In the genomic region with DNA sequence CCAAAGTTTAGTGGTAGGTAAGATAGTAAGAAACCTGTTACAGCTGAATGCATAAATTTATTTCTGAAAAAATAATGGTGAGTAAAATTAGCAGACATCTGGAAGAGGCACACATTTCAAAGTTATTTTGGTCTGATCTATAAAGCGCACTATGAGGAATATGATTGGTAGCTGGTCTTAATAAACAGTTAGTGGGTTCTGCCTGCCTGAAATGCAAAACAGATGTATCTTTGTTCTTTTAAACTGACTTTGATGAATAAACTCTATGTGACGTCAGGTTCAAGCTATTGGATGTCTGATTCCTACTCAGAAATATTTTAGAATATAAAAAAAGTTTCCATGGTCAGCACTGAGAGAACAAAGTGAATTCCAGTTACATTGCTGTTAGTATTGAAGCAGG, we compare ENCODE assay signal across 17 cellular contexts.
A peak's percentile ranks its signal among the peaks of the same experiment; 100 is the strongest.
DNase-seq lines count a peak whose midpoint lies in the region; ATAC-seq and TF ChIP-seq lines count a peak whose summit lies in the region.
"Had no signal": no experiment of that assay in that cellular context is flagged by ENCODE, and none has a peak within 500 bp of the region (broad histone marks: within the 10 kb centered on the region; RNA-seq: fewer than 3 reads in every experiment).

No MANE protein-coding gene starts in this region.

- in situ Hi-C loops in astrocyte of the cerebellum (cut with HindIII; ENCODE audit: low sequenced_read_pairs), result no loop called here

- POLR2A ChIA-PET in AG04449 (lab: Yijun Ruan, JAX), result interaction anchor here (1.1 kb wide), 1 partner anchor 19 kb away, joined by 6 read pairs; no protein-coding TSS in a partner anchor

- no peaks in the 10 kb centered on the region for H3K9me3 Mint-ChIP-seq in activated CD8-positive, alpha-beta memory T cell treated with anti-CD3 and anti-CD28 coated beads, Interleukin-2, amount 10 ng/mL, durations not matched to agents 7 days and 5 days (ENCODE audit: low read depth)
- H3K9me3 Mint-ChIP-seq: CD8-positive, alpha-beta T cell had no signal

- DNase-seq in AG04449 (ENCODE audit: low read depth, low spot score), result peak; percentile 50
- DNase-seq in HCEC 1CT, result peak; percentile 44
- DNase-seq in astrocyte of the cerebellum (ENCODE audit: low read depth), result peak; percentile 78
- no peak for DNase-seq in NCI-H446 (lab: John Stamatoyannopoulos, UW)
- no peak for DNase-seq in activated CD8-positive, alpha-beta memory T cell treated with anti-CD3 and anti-CD28 coated beads, Interleukin-2, amount 10 ng/mL, durations not matched to agents 7 days and 5 days
- no peak for DNase-seq in activated CD4-positive, CD25-positive, alpha-beta regulatory T cell (lab: John Stamatoyannopoulos, UW)
- DNase-seq: 8988T; activated gamma-delta T cell; CD8-positive, alpha-beta T cell; GOT3; NCI-H345; NK-92 treated with Interleukin-12 subunit alpha and Interleukin-12 subunit beta, amount 100 ng/mL, for 24 hours; stimulated activated CD4-positive, alpha-beta T cell treated with anti-CD3 and anti-CD28 coated beads, Interleukin-12 subunit alpha, Interleukin-12 subunit beta, amount 100 ng/mL, for 4 hours; stimulated activated naive CD4-positive, alpha-beta T cell treated with Interleukin-2 at 50 U/mL for 16 hours had no signal

- TF ChIP-seq CTCF in AG04449 (IDR thresholded peaks at IDR 0.05; ENCODE audit: insufficient read depth, low read length, missing control alignments), result no peak
- no peak for TF ChIP-seq CTCF in astrocyte of the cerebellum (IDR thresholded peaks at IDR 0.05; ENCODE audit: low read depth, low read length, missing control alignments)
- TF ChIP-seq CTCF in gastroesophageal sphincter (IDR thresholded peaks at IDR 0.05), result no peak

- no peak for TF ChIP-seq POLR2A in gastroesophageal sphincter (IDR thresholded peaks at IDR 0.05)

- H3K27me3 Mint-ChIP-seq in activated CD8-positive, alpha-beta memory T cell treated with anti-CD3 and anti-CD28 coated beads, Interleukin-2, amount 10 ng/mL, durations not matched to agents 7 days and 5 days, result peaks cover 11% of the 10 kb centered on the region

- H3K4me3 Mint-ChIP-seq in activated CD8-positive, alpha-beta memory T cell treated with anti-CD3 and anti-CD28 coated beads, Interleukin-2, amount 10 ng/mL, durations not matched to agents 7 days and 5 days, result no peak overlapping the region
- H3K4me3 Mint-ChIP-seq: CD8-positive, alpha-beta T cell had no signal

- peaks cover 5 to 67% (median 10%) of the 10 kb centered on the region in 3 donors for H3K4me1 ChIP-seq in gastroesophageal sphincter

- H3K4me3 ChIP-seq in AG04449 (ENCODE audit: low read depth, low read length) (no peak overlapping the region), astrocyte of the cerebellum (ENCODE audit: low read depth, low read length) (no peak overlapping the region), gastroesophageal sphincter (peak overlapping the region in 1 of 2 donors; percentile 46)

- H3K4me1 Mint-ChIP-seq in activated CD8-positive, alpha-beta memory T cell treated with anti-CD3 and anti-CD28 coated beads, Interleukin-2, amount 10 ng/mL, durations not matched to agents 7 days and 5 days, result no peaks in the 10 kb centered on the region

- no peaks in the 10 kb centered on the region for H3K9me3 ChIP-seq in gastroesophageal sphincter

- no peak for TF ChIP-seq EP300 in gastroesophageal sphincter (IDR thresholded peaks at IDR 0.05)

- no peaks in the 10 kb centered on the region for H3K36me3 Mint-ChIP-seq in activated CD8-positive, alpha-beta memory T cell treated with anti-CD3 and anti-CD28 coated beads, Interleukin-2, amount 10 ng/mL, durations not matched to agents 7 days and 5 days
- H3K36me3 Mint-ChIP-seq: CD8-positive, alpha-beta T cell had no signal

- no peak overlapping the region for H3K27ac Mint-ChIP-seq in activated CD8-positive, alpha-beta memory T cell treated with anti-CD3 and anti-CD28 coated beads, Interleukin-2, amount 10 ng/mL, durations not matched to agents 7 days and 5 days
- H3K27ac Mint-ChIP-seq: CD8-positive, alpha-beta T cell had no signal

- H3K27ac ChIP-seq in gastroesophageal sphincter, result peak overlapping the region; percentile 65 to 86 (median 78)

- 21 to 23% methylated on average over 2 of the region's 2 CpGs for WGBS in gastroesophageal sphincter (ENCODE audit: low coverage in 1 of 2), 2 donors

- no peaks in the 10 kb centered on the region for H3K27me3 ChIP-seq in gastroesophageal sphincter

- ATAC-seq in gastroesophageal sphincter, result no peak
- no peak for ATAC-seq in HG03135 (IDR thresholded peaks at IDR 0.05; ENCODE audit: unreplicated experiment)
- no peak for ATAC-seq in activated CD8-positive, alpha-beta memory T cell treated with anti-CD3 and anti-CD28 coated beads, Interleukin-2, amount 10 ng/mL, durations not matched to agents 7 days and 5 days
- ATAC-seq: activated CD4-positive, CD25-positive, alpha-beta regulatory T cell treated with anti-CD3 and anti-CD28 coated beads, Interleukin-2, amount 50 U/mL, for 24 hours; CD8-positive, alpha-beta T cell had no signal

- H3K36me3 ChIP-seq in gastroesophageal sphincter, result no peaks in the 10 kb centered on the region

- CTCF ChIA-PET in AG04449 (lab: Yijun Ruan, JAX), result interaction anchor here (0.8 to 1.3 kb wide), 3 partner anchors 64 to 68 kb away, joined by 3 to 5 read pairs (median 3); no protein-coding TSS in a partner anchor
- CTCF ChIA-PET in activated CD8-positive, alpha-beta memory T cell treated with anti-CD3 and anti-CD28 coated beads, Interleukin-2, amount 10 ng/mL, durations not matched to agents 7 days and 5 days (lab: Charles Lee), result no interaction called here

Comparison
In these comparisons a context has a peak if more than half of its experiments do, and no peak if none do; other contexts are left out.
1. DNase-seq: peak in AG04449 (single experiment), HCEC 1CT (single experiment) and astrocyte of the cerebellum (single experiment); none in NCI-H446 (0 of 2), activated CD8-positive, alpha-beta memory T cell treated with anti-CD3 and anti-CD28 coated beads, Interleukin-2, amount 10 ng/mL, durations not matched to agents 7 days and 5 days (single experiment) and activated CD4-positive, CD25-positive, alpha-beta regulatory T cell (0 of 4).